Comparison of ENCODE assay signal across 1 cellular context in the genomic region with DNA sequence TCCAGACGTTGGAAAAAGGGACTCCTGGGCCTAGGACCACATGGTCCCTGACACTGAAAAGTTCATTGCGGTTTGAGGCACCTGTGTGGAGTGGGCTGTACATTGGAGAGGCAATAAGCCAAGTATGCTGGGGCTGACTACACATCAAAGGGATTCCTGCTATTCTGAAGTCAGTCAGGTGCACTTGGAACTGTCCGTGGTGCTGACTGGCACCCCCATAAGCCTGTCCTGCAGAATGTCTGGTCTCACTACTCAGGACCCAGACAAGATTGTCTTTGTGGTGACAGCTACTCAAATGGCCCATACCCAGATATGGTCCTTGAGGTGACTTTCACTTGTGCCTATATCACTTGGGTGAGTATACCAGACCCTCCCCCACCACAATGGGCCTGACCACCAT.
TF ChIP-seq lines count a peak whose summit lies in the region.

No MANE protein-coding gene starts in this region.

TF ChIP-seq in IMR-90, 13 proteins besides CTCF, POLR2A, EP300 and RAD21 (continued from another document):
- TF ChIP-seq SMC3 (IDR thresholded peaks at IDR 0.05; ENCODE audit: low read depth, low read length) (no peak), RCOR1 (IDR thresholded peaks at IDR 0.05; ENCODE audit: insufficient replicate concordance, low read length) (no peak), NFE2L2 (IDR thresholded peaks at IDR 0.05; ENCODE audit: low read depth, low read length) (no peak), CHD1 (IDR thresholded peaks at IDR 0.05; ENCODE audit: low read depth, low read length) (no peak), FOS (IDR thresholded peaks at IDR 0.05; ENCODE audit: low read depth, low read length) (no peak), RFX5 (IDR thresholded peaks at IDR 0.05; ENCODE audit: low read depth, low read length) (no peak)
TF ChIP-seq in IMR-90: peak in this region for 0.
